ENCODE assay signal across 24 cellular contexts in genomic region chr19:1683869-1684572, GRCh38.
"Had no signal": no experiment of that assay in that cellular context is flagged by ENCODE, and none has a peak within 500 bp of the region (broad histone marks: within the 10 kb centered on the region; RNA-seq: fewer than 3 reads in every experiment).

No MANE protein-coding gene starts in this region.

- H3K36me3 ChIP-seq: ascending aorta, breast epithelium, cardiac muscle cell had no signal

- ATAC-seq: activated naive CD4-positive, alpha-beta T cell treated with anti-CD3 and anti-CD28 coated beads, Interleukin-2, amount 50 U/mL, for 72 hours; activated T-cell treated with anti-CD3 and anti-CD28 coated beads, Interleukin-2, amount 50 U/mL, for 72 hours; esophagus mucosa had no signal

- H3K27me3 ChIP-seq: ascending aorta had no signal

- H3K4me1 ChIP-seq: ascending aorta, breast epithelium had no signal

- H3K9me3 ChIP-seq: ascending aorta, breast epithelium had no signal

- H3K4me3 ChIP-seq: ascending aorta, breast epithelium, cardiac muscle cell, coronary artery, dorsolateral prefrontal cortex had no signal

- H3K27ac ChIP-seq: ascending aorta, breast epithelium, cardiac muscle cell, coronary artery, dorsolateral prefrontal cortex had no signal

- DNase-seq: activated CD4-positive, alpha-beta memory T cell treated with anti-CD3 and anti-CD28 coated beads, Interleukin-2, amount 10 ng/mL, durations not matched to agents 7 days and 5 days; activated CD4-positive, alpha-beta T cell treated with anti-CD3 and anti-CD28 coated beads for 1 hour; activated CD4-positive, alpha-beta T cell treated with anti-CD3 and anti-CD28 coated beads for 4 hours; activated CD4-positive, alpha-beta T cell treated with anti-CD3 and anti-CD28 coated beads, Interleukin-2, amount 10 ng/mL, durations not matched to agents 7 days and 5 days; activated CD4-positive, alpha-beta T cell treated with anti-CD3 and anti-CD28 coated beads, Interleukin-2, amount 50 U/mL, for 4 hours; activated CD8-positive, alpha-beta memory T cell treated with anti-CD3 and anti-CD28 coated beads, Interleukin-2, amount 50 U/mL, for 48 hours; activated gamma-delta T cell; activated naive CD4-positive, alpha-beta T cell; activated naive CD4-positive, alpha-beta T cell treated with anti-CD3 and anti-CD28 coated beads, Interleukin-2, amount 10 ng/mL, durations not matched to agents 7 days and 5 days; activated naive CD8-positive, alpha-beta T cell treated with anti-CD3 and anti-CD28 coated beads, Interleukin-2, amount 10 ng/mL, durations not matched to agents 7 days and 5 days; activated T-cell treated with anti-CD3 and anti-CD28 coated beads for 4 hours; activated T-cell treated with anti-CD3 and anti-CD28 coated beads, Interleukin-2, amount 50 U/mL, for 24 hours; activated T-cell treated with anti-CD3 and anti-CD28 coated beads, Interleukin-2, amount 50 U/mL, for 72 hours; dorsolateral prefrontal cortex; effector memory CD4-positive, alpha-beta T cell; foreskin fibroblast; head of caudate nucleus; T-helper 2 cell had no signal
